Comparison of ENCODE assay signal across 1 cellular context in genomic region chr2:113890253-113891235, GRCh38.
TF ChIP-seq lines count a peak whose summit lies in the region.

No MANE protein-coding gene starts in this region.

TF ChIP-seq in HepG2, 621 proteins besides CTCF, POLR2A, EP300 and RAD21 (continued from another document and continues in another):
- TF ChIP-seq, protein P1, sequence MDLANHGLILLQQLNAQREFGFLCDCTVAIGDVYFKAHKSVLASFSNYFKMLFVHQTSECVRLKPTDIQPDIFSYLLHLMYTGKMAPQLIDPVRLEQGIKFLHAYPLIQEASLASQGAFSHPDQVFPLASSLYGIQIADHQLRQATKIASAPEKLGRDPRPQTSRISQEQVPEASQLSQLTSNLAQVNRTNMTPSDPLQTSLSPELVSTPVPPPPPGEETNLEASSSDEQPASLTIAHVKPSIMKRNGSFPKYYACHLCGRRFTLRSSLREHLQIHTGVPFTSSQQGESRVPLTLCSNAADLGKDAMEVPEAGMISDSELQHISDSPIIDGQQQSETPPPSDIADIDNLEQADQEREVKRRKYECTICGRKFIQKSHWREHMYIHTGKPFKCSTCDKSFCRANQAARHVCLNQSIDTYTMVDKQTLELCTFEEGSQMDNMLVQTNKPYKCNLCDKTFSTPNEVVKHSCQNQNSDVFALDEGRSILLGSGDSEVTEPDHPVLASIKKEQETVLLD (CRISPR knock-in tag; IDR thresholded peaks at IDR 0.05; ENCODE audit: low read depth): no peak; the same call in 1 of the 2 replicates
- no peak for TF ChIP-seq ZNF749 (CRISPR knock-in tag; IDR thresholded peaks at IDR 0.05; ENCODE audit: borderline replicate concordance)
- no peak for TF ChIP-seq SETDB1 (CRISPR knock-in tag; IDR thresholded peaks at IDR 0.05; ENCODE audit: borderline replicate concordance)
- TF ChIP-seq ZSCAN9 (CRISPR knock-in tag; IDR thresholded peaks at IDR 0.05; ENCODE audit: borderline replicate concordance): no peak
- TF ChIP-seq TOE1 (CRISPR knock-in tag; IDR thresholded peaks at IDR 0.05): no peak
- TF ChIP-seq ZNF33B (CRISPR knock-in tag; IDR thresholded peaks at IDR 0.05): no peak
- TF ChIP-seq ZBTB40 (IDR thresholded peaks at IDR 0.05): no peak
- no peak for TF ChIP-seq ZBTB40 (CRISPR knock-in tag; IDR thresholded peaks at IDR 0.05)
- TF ChIP-seq YY1 (IDR thresholded peaks at IDR 0.05; ENCODE audit: insufficient read depth, insufficient replicate concordance, low read depth, low read length): peak; percentile 17
- peak; percentile 51; the same call in 1 of the 2 replicates for TF ChIP-seq KDM2A (CRISPR knock-in tag; IDR thresholded peaks at IDR 0.05; ENCODE audit: borderline replicate concordance, low read depth)
- TF ChIP-seq ZNF253 (CRISPR knock-in tag; IDR thresholded peaks at IDR 0.05; ENCODE audit: borderline replicate concordance): no peak
- TF ChIP-seq ZNF678 (CRISPR knock-in tag; IDR thresholded peaks at IDR 0.05): peak; percentile 45; the same call in 1 of the 2 replicates
- no peak for TF ChIP-seq PAXIP1 (CRISPR knock-in tag; conservative IDR thresholded peaks at IDR 0.05)
- TF ChIP-seq, protein P2, sequence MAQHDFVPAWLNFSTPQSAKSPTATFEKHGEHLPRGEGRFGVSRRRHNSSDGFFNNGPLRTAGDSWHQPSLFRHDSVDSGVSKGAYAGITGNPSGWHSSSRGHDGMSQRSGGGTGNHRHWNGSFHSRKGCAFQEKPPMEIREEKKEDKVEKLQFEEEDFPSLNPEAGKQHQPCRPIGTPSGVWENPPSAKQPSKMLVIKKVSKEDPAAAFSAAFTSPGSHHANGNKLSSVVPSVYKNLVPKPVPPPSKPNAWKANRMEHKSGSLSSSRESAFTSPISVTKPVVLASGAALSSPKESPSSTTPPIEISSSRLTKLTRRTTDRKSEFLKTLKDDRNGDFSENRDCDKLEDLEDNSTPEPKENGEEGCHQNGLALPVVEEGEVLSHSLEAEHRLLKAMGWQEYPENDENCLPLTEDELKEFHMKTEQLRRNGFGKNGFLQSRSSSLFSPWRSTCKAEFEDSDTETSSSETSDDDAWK (CRISPR knock-in tag; IDR thresholded peaks at IDR 0.05): no peak
- peak; percentile 57 for TF ChIP-seq POLR2AphosphoS5 (IDR thresholded peaks at IDR 0.05; ENCODE audit: low read depth, low read length)
- 0 out of 2 replicates have a peak, but pooled peaks have one; percentile 54 for TF ChIP-seq ZSCAN29 (CRISPR knock-in tag; conservative IDR thresholded peaks at IDR 0.05)
- no peak; the same call in 1 of the 2 replicates for TF ChIP-seq KAT8 (CRISPR knock-in tag; IDR thresholded peaks at IDR 0.05)
- TF ChIP-seq ZNF580 (CRISPR knock-in tag; IDR thresholded peaks at IDR 0.05; ENCODE audit: borderline replicate concordance, low read depth): no peak
- peak; percentile 73; the same call in 1 of the 2 replicates for TF ChIP-seq ZBTB7B (CRISPR knock-in tag; IDR thresholded peaks at IDR 0.05)
- TF ChIP-seq ZNF451 (CRISPR knock-in tag; IDR thresholded peaks at IDR 0.05): no peak
- TF ChIP-seq TP53 (CRISPR knock-in tag; conservative IDR thresholded peaks at IDR 0.05): no peak
- TF ChIP-seq, protein P3, sequence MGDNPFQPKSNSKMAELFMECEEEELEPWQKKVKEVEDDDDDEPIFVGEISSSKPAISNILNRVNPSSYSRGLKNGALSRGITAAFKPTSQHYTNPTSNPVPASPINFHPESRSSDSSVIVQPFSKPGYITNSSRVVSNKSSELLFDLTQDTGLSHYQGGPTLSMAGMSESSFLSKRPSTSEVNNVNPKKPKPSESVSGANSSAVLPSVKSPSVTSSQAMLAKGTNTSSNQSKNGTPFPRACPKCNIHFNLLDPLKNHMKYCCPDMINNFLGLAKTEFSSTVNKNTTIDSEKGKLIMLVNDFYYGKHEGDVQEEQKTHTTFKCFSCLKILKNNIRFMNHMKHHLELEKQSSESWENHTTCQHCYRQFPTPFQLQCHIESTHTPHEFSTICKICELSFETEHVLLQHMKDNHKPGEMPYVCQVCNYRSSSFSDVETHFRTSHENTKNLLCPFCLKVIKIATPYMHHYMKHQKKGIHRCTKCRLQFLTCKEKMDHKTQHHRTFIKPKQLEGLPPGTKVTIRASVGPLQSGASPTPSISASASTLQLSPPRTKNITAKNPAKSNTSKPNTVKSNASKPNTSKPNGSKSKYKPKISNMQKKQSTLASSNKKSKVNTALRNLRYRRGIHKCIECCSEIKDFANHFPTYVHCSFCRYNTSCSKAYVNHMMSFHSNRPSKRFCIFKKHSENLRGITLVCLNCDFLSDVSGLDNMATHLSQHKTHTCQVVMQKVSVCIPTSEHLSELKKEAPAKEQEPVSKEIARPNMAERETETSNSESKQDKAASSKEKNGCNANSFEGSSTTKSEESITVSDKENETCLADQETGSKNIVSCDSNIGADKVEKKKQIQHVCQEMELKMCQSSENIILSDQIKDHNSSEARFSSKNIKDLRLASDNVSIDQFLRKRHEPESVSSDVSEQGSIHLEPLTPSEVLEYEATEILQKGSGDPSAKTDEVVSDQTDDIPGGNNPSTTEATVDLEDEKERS (CRISPR knock-in tag; IDR thresholded peaks at IDR 0.05): 0 out of 2 replicates have a peak, but pooled peaks have one; percentile 22
- peak; percentile 51 for TF ChIP-seq ZNF687 (CRISPR knock-in tag; IDR thresholded peaks at IDR 0.05)
- TF ChIP-seq PHF20 (CRISPR knock-in tag; IDR thresholded peaks at IDR 0.05): peak; percentile 28; the same call in 1 of the 2 replicates
- peak; percentile 63 for TF ChIP-seq ELF4 (CRISPR knock-in tag; IDR thresholded peaks at IDR 0.05; ENCODE audit: borderline replicate concordance)
- TF ChIP-seq, protein P4, sequence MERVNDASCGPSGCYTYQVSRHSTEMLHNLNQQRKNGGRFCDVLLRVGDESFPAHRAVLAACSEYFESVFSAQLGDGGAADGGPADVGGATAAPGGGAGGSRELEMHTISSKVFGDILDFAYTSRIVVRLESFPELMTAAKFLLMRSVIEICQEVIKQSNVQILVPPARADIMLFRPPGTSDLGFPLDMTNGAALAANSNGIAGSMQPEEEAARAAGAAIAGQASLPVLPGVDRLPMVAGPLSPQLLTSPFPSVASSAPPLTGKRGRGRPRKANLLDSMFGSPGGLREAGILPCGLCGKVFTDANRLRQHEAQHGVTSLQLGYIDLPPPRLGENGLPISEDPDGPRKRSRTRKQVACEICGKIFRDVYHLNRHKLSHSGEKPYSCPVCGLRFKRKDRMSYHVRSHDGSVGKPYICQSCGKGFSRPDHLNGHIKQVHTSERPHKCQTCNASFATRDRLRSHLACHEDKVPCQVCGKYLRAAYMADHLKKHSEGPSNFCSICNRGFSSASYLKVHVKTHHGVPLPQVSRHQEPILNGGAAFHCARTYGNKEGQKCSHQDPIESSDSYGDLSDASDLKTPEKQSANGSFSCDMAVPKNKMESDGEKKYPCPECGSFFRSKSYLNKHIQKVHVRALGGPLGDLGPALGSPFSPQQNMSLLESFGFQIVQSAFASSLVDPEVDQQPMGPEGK (CRISPR knock-in tag; IDR thresholded peaks at IDR 0.05): peak; percentile 71; the same call in 1 of the 2 replicates
- peak; percentile 44; the same call in 1 of the 2 replicates for TF ChIP-seq ZFP82 (CRISPR knock-in tag; IDR thresholded peaks at IDR 0.05; ENCODE audit: borderline replicate concordance)
- 0 out of 2 replicates have a peak, but pooled peaks have one; percentile 42 for TF ChIP-seq RFXANK (CRISPR knock-in tag; IDR thresholded peaks at IDR 0.05)
